Comparison of ENCODE assay signal across 13 cellular contexts in genomic region chr1:231827337-231828105, GRCh38.
A peak's percentile ranks its signal among the peaks of the same experiment; 100 is the strongest.
DNase-seq lines count a peak whose midpoint lies in the region; ATAC-seq and TF ChIP-seq lines count a peak whose summit lies in the region.
"Had no signal": no experiment of that assay in that cellular context is flagged by ENCODE, and none has a peak within 500 bp of the region (broad histone marks: within the 10 kb centered on the region; RNA-seq: fewer than 3 reads in every experiment).

No MANE protein-coding gene starts in this region.

- no peaks in the 10 kb centered on the region for H3K27me3 ChIP-seq in BJ (ENCODE audit: control insufficient read depth, insufficient read depth, low read length)
- H3K27me3 ChIP-seq in mesendoderm (ENCODE audit: insufficient read depth, low read length, poor library complexity), result no peaks in the 10 kb centered on the region

- H3K9ac ChIP-seq in mesendoderm (ENCODE audit: low read length), result no peak overlapping the region

- no peak overlapping the region for H4K8ac ChIP-seq in mesendoderm (ENCODE audit: low read depth, low read length)

- no peak overlapping the region for H4K5ac ChIP-seq in mesendoderm (ENCODE audit: low read length)

- WGBS in mesendoderm (ENCODE audit: extremely low coverage, insufficient coverage, low lambda C conversion rate), result no CpG with 5 or more reads among the region's 2 CpGs

- H3K4me3 ChIP-seq in BJ (ENCODE audit: low read depth, low read length), result no peak overlapping the region
- no peak overlapping the region for H3K4me3 ChIP-seq in mesendoderm (ENCODE audit: low read length)

- no peak overlapping the region for H3K4ac ChIP-seq in mesendoderm (ENCODE audit: low read depth, low read length)

- ATAC-seq in HG03571 (IDR thresholded peaks at IDR 0.05; ENCODE audit: unreplicated experiment) (no peak), GM18858 (IDR thresholded peaks at IDR 0.05; ENCODE audit: unreplicated experiment) (no peak), GM18517 (IDR thresholded peaks at IDR 0.05; ENCODE audit: unreplicated experiment) (no peak)
- ATAC-seq: CD8-positive, alpha-beta T cell; sciatic nerve had no signal

- no peak overlapping the region for H2BK15ac ChIP-seq in mesendoderm (replicated peaks; ENCODE audit: low read depth)

- no peaks in the 10 kb centered on the region for H3K79me2 ChIP-seq in mesendoderm (ENCODE audit: control insufficient read depth, insufficient read depth, low read length)

- H3K4me1 ChIP-seq in mesendoderm (ENCODE audit: control insufficient read depth, low read depth, low read length), result peaks cover 1% of the 10 kb centered on the region

- peak overlapping the region; percentile 8 for H3K18ac ChIP-seq in mesendoderm (ENCODE audit: low read length)

- no peaks in the 10 kb centered on the region for H3K36me3 ChIP-seq in BJ (ENCODE audit: control insufficient read depth, insufficient read depth, low read length)
- H3K36me3 ChIP-seq in mesendoderm (ENCODE audit: control insufficient read depth, insufficient read depth, low read length), result no peaks in the 10 kb centered on the region

- H3K4me2 ChIP-seq in mesendoderm (ENCODE audit: low read length), result no peak overlapping the region

- no peak overlapping the region for H3K56ac ChIP-seq in mesendoderm (ENCODE audit: low read length)

- H2BK120ac ChIP-seq in mesendoderm (ENCODE audit: low read depth, low read length), result peak overlapping the region; percentile 8

- H2AK5ac ChIP-seq in mesendoderm (ENCODE audit: low read length), result no peak overlapping the region

- H2BK5ac ChIP-seq in mesendoderm (ENCODE audit: low read length), result no peak overlapping the region

- POLR2A ChIA-PET in BJ (lab: Charles Lee), result no interaction called here

- DNase-seq in BJ (ENCODE audit: low read depth) (peak; percentile 77), NCI-H226 (peak; percentile 60), dermis blood vessel endothelial cell (peak; percentile 57), mesendoderm (no peak), H4 (ENCODE audit: low spot score) (no peak)
- DNase-seq: activated CD4-positive, alpha-beta T cell treated with anti-CD3 and anti-CD28 coated beads, Interleukin-2, amount 10 ng/mL, durations not matched to agents 24 days and 14 days; CD8-positive, alpha-beta T cell; midbrain; MV-4-11 had no signal

- no peak for TF ChIP-seq CTCF in BJ (IDR thresholded peaks at IDR 0.05; ENCODE audit: insufficient read depth, low read depth, low read length)

- no peaks in the 10 kb centered on the region for H3K79me1 ChIP-seq in mesendoderm (ENCODE audit: low read length)

- H3K27ac ChIP-seq in mesendoderm (ENCODE audit: low read depth, low read length), result no peak overlapping the region

- CTCF ChIA-PET in BJ (lab: Yijun Ruan, JAX), result interaction anchor here (0.6 to 1.1 kb wide), 3 partner anchors 9 to 72 kb away, joined by 3 read pairs; no protein-coding TSS in a partner anchor

- no peak overlapping the region for H3K23ac ChIP-seq in mesendoderm (ENCODE audit: low read length)

Comparison
In these comparisons a context has a peak if more than half of its experiments do, and no peak if none do; other contexts are left out.
1. DNase-seq: peak in BJ (single experiment), NCI-H226 (single experiment) and dermis blood vessel endothelial cell (single experiment); none in mesendoderm (single experiment) and H4 (single experiment).